13 cellular contexts compared by ENCODE assay signal in genomic region chr7:144291607-144292006, GRCh38. TPM values are rescaled to one million over a fixed set of nuclear protein-coding genes. Genes with fewer than 3 reads are reported as not detected.
"Had no signal": no experiment of that assay in that cellular context is flagged by ENCODE, and none has a peak within 500 bp of the region (broad histone marks: within the 10 kb centered on the region; RNA-seq: fewer than 3 reads in every experiment).

No MANE protein-coding gene starts in this region.

RNA-seq across cellular contexts. Expression of gene OR2A1, which starts 20.6 kb away (rescaled TPM):
- total RNA-seq: endothelial cell of umbilical vein; kidney; left cardiac atrium; left lung; lung microvascular endothelial cell; mucosa of gallbladder; naive thymus-derived CD8-positive, alpha-beta T cell; osteocyte; prostate gland; smooth muscle cell had no signal
- polyA plus RNA-seq: immature natural killer cell, smooth muscle cell had no signal

RNA-seq across cellular contexts. Expression of gene CTAGE8, which starts 22.5 kb away (rescaled TPM):
- total RNA-seq: lung microvascular endothelial cell, osteocyte had no signal
- polyA plus RNA-seq: immature natural killer cell had no signal

RNA-seq across cellular contexts. Expression of gene OR2A7, which starts 27.0 kb away (rescaled TPM):
- total RNA-seq: endothelial cell of umbilical vein, lung microvascular endothelial cell had no signal
- polyA plus RNA-seq: immature natural killer cell had no signal

RNA-seq across cellular contexts. Expression of gene OR2A42, which starts 52.2 kb away (rescaled TPM):
- total RNA-seq: endothelial cell of umbilical vein, epithelial cell of proximal tubule, left lung, lung microvascular endothelial cell, mucosa of gallbladder, prostate gland, testis had no signal
- polyA plus RNA-seq: endothelial cell of umbilical vein, immature natural killer cell, smooth muscle cell had no signal
